Comparison of ENCODE assay signal across 22 cellular contexts in genomic region chr12:82057770-82058169, GRCh38.
DNase-seq lines count a peak whose midpoint lies in the region; ATAC-seq, FAIRE-seq and TF ChIP-seq lines count a peak whose summit lies in the region.
"Had no signal": no experiment of that assay in that cellular context is flagged by ENCODE, and none has a peak within 500 bp of the region (broad histone marks: within the 10 kb centered on the region; RNA-seq: fewer than 3 reads in every experiment).

No MANE protein-coding gene starts in this region.

- TF ChIP-seq POLR2A in right lobe of liver (IDR thresholded peaks at IDR 0.05): no peak
- TF ChIP-seq POLR2A in HepG2 (IDR thresholded peaks at IDR 0.05; ENCODE audit: insufficient read depth in 1 of 2, low read depth in 2 of 2, low read length in 2 of 2): no peak
- TF ChIP-seq POLR2A in suprapubic skin (IDR thresholded peaks at IDR 0.05): no peak

- BruUV-seq in HepG2 (replicated peaks; lab: Mats Ljungman, UMichigan): no TSS peak

- no peaks in the 10 kb centered on the region for H3K79me2 ChIP-seq in HepG2 (ENCODE audit: insufficient read depth, low read length)

- H3K4me3 ChIP-seq in right lobe of liver: no peak overlapping the region
- no peak overlapping the region for H3K4me3 ChIP-seq in HepG2 (replicated peaks in 1 of 3; ENCODE audit: insufficient read depth in 1 of 3, low read depth in 2 of 3, low read length in 3 of 3)
- H3K4me3 ChIP-seq in suprapubic skin: no peak overlapping the region
- H3K4me3 ChIP-seq: esophagus muscularis mucosa, tibial nerve had no signal

- H2AFZ ChIP-seq in HepG2 (ENCODE audit: low read length): no peak overlapping the region

- no peak overlapping the region for H3K9ac ChIP-seq in HepG2 (ENCODE audit: insufficient read depth, low read depth, low read length)

- no peak for TF ChIP-seq EP300 in HepG2 (IDR thresholded peaks at IDR 0.05; ENCODE audit: low read depth in 2 of 2, low read length in 2 of 2)
- TF ChIP-seq EP300 in HepG2 (CRISPR knock-in tag; IDR thresholded peaks at IDR 0.05; ENCODE audit: borderline replicate concordance): no peak
- TF ChIP-seq EP300 in suprapubic skin (IDR thresholded peaks at IDR 0.05): no peak

- no peaks in the 10 kb centered on the region for H3K36me3 ChIP-seq in right lobe of liver
- no peaks in the 10 kb centered on the region for H3K36me3 ChIP-seq in HepG2 (replicated peaks in 1 of 2; ENCODE audit: control insufficient read depth in 1 of 2, insufficient read depth in 2 of 2, low read length in 2 of 2)
- H3K36me3 ChIP-seq in suprapubic skin: no peaks in the 10 kb centered on the region
- H3K36me3 ChIP-seq: esophagus muscularis mucosa, tibial nerve had no signal

- 19% methylated on average over 2 of the region's 2 CpGs for WGBS in right lobe of liver (ENCODE audit: insufficient coverage, low coverage, low lambda C conversion rate, missing lambda C conversion rate)
- WGBS in HepG2 (ENCODE audit: low lambda C conversion rate): 3% methylated on average over 2 of the region's 2 CpGs
- WGBS in suprapubic skin: 55% methylated on average over 2 of the region's 2 CpGs

- no peak overlapping the region for H3K4me2 ChIP-seq in HepG2 (ENCODE audit: low read depth, low read length)

- H3K36me3 Mint-ChIP-seq in activated T-cell treated with anti-CD3 and anti-CD28 coated beads, Interleukin-2, amount 50 U/mL, for 4 hours (ENCODE audit: insufficient read depth): no peaks in the 10 kb centered on the region
- H3K36me3 Mint-ChIP-seq: activated naive CD8-positive, alpha-beta T cell; CD14-positive monocyte; immature natural killer cell; stimulated activated naive B cell treated with anti-CD40 and anti-IgM and Interleukin-4, amounts not matched to agents 10 μg/mL and 1 μg/mL and 100 μg/mL, for 72 hours; WTC11 had no signal

- peak; percentile 28 to 72 (median 33) for ATAC-seq in right lobe of liver
- no peak for ATAC-seq in HepG2
- no peak for ATAC-seq in activated T-cell treated with anti-CD3 and anti-CD28 coated beads, Interleukin-2, amount 50 U/mL, for 4 hours
- ATAC-seq: activated CD8-positive, alpha-beta T cell treated with anti-CD3 and anti-CD28 coated beads for 36 hours; stimulated activated naive B cell treated with anti-CD40 and anti-IgM and Interleukin-4, amounts not matched to agents 10 μg/mL and 1 μg/mL and 100 μg/mL, for 72 hours; T-helper 17 cell; WTC11 had no signal

- no peaks in the 10 kb centered on the region for H3K4me1 Mint-ChIP-seq in activated T-cell treated with anti-CD3 and anti-CD28 coated beads, Interleukin-2, amount 50 U/mL, for 4 hours (ENCODE audit: low read depth)
- H3K4me1 Mint-ChIP-seq: CD14-positive monocyte; immature natural killer cell; nephron progenitor cell; stimulated activated naive B cell treated with anti-CD40 and anti-IgM and Interleukin-4, amounts not matched to agents 10 μg/mL and 1 μg/mL and 100 μg/mL, for 72 hours; T-helper 17 cell; WTC11 had no signal

- TF ChIP-seq RAD21 in HepG2 (CRISPR knock-in tag; IDR thresholded peaks at IDR 0.05): no peak

- TF ChIP-seq CTCF in right lobe of liver (IDR thresholded peaks at IDR 0.05) (no peak), HepG2 (CRISPR knock-in tag; IDR thresholded peaks at IDR 0.05) (no peak), suprapubic skin (IDR thresholded peaks at IDR 0.05) (no peak)

- CTCF ChIA-PET in HepG2 (lab: Yijun Ruan, JAX; ENCODE audit: low intra/inter-chr PET ratio, low total read pairs): no interaction called here

- DNase-seq in right lobe of liver (no peak), HepG2 (ENCODE audit: low spot score) (no peak), UCSD-AML1 (lab: John Stamatoyannopoulos, UW; ENCODE audit: unreplicated experiment) (peak; percentile 1), iris pigment epithelial cell (ENCODE audit: low read depth) (peak; percentile 3), activated gamma-delta T cell treated with Interleukin-2 at 50 U/mL for 16 hours (no peak), suprapubic skin (ENCODE audit: low spot score in 2 of 2) (no peak), SW 1271 (lab: John Stamatoyannopoulos, UW) (no peak)
- DNase-seq in activated T-cell treated with anti-CD3 and anti-CD28 coated beads, Interleukin-2, amount 50 U/mL, for 4 hours: no peak
- DNase-seq: activated CD8-positive, alpha-beta T cell treated with anti-CD3 and anti-CD28 coated beads for 36 hours; activated T-cell treated with anti-CD3 and anti-CD28 coated beads, Interleukin-2, amount 50 U/mL, for 48 hours; immature natural killer cell; NCI-H1694; NCI-H446 treated with DMSO at 0.1 percent for 48 hours; nephron progenitor cell; SIG-M5; stimulated activated naive B cell treated with anti-CD40 and anti-IgM and Interleukin-4, amounts not matched to agents 10 μg/mL and 1 μg/mL and 100 μg/mL, for 72 hours; T-helper 17 cell had no signal

- no peaks in the 10 kb centered on the region for H3K9me3 Mint-ChIP-seq in activated T-cell treated with anti-CD3 and anti-CD28 coated beads, Interleukin-2, amount 50 U/mL, for 4 hours
- H3K9me3 Mint-ChIP-seq: activated CD8-positive, alpha-beta T cell treated with anti-CD3 and anti-CD28 coated beads for 36 hours; nephron progenitor cell; WTC11 had no signal

- H4K20me1 ChIP-seq in HepG2 (ENCODE audit: insufficient read depth, low read length): no peaks in the 10 kb centered on the region

- intact Hi-C loops in right lobe of liver (cut with DNase I): no loop called here
- intact Hi-C loops in HepG2 (cut with micrococcal nuclease; ENCODE audit: unreplicated experiment): no loop called here

- H3K27ac ChIP-seq in right lobe of liver (no peak overlapping the region), HepG2 (ENCODE audit: extremely low read length, insufficient read depth, low read length) (no peak overlapping the region), suprapubic skin (no peak overlapping the region)
- H3K27ac ChIP-seq: esophagus muscularis mucosa, tibial nerve had no signal

- H3K4me1 ChIP-seq in right lobe of liver: no peaks in the 10 kb centered on the region
- no peaks in the 10 kb centered on the region for H3K4me1 ChIP-seq in HepG2 (ENCODE audit: insufficient read depth, low read length)
- H3K4me1 ChIP-seq in suprapubic skin: no peaks in the 10 kb centered on the region
- H3K4me1 ChIP-seq: esophagus muscularis mucosa, tibial nerve had no signal

- H3K27me3 ChIP-seq in right lobe of liver (no peaks in the 10 kb centered on the region), HepG2 (ENCODE audit: control insufficient read depth in 1 of 2, insufficient read depth in 2 of 2, low read length in 2 of 2) (no peaks in the 10 kb centered on the region), suprapubic skin (no peaks in the 10 kb centered on the region)
- H3K27me3 ChIP-seq: esophagus muscularis mucosa, tibial nerve had no signal

- H3K9me3 ChIP-seq in right lobe of liver: no peaks in the 10 kb centered on the region
- peaks cover 29% of the 10 kb centered on the region for H3K9me3 ChIP-seq in HepG2 (ENCODE audit: low read length)
- H3K9me3 ChIP-seq in suprapubic skin: no peaks in the 10 kb centered on the region
- H3K9me3 ChIP-seq: esophagus muscularis mucosa, tibial nerve had no signal

- H3K4me3 Mint-ChIP-seq in activated T-cell treated with anti-CD3 and anti-CD28 coated beads, Interleukin-2, amount 50 U/mL, for 4 hours: no peak overlapping the region
- H3K4me3 Mint-ChIP-seq: activated CD8-positive, alpha-beta T cell treated with anti-CD3 and anti-CD28 coated beads for 36 hours; activated naive CD8-positive, alpha-beta T cell; CD14-positive monocyte; immature natural killer cell; nephron progenitor cell; stimulated activated naive B cell treated with anti-CD40 and anti-IgM and Interleukin-4, amounts not matched to agents 10 μg/mL and 1 μg/mL and 100 μg/mL, for 72 hours; T-helper 17 cell; WTC11 had no signal

- in situ Hi-C loops in HepG2 (cut with HindIII; ENCODE audit: extremely low pct_ligation_motif_present, low pct_unique_long_range_greater_than_20kb): no loop called here

- FAIRE-seq in HepG2 (lab: Jason Lieb, UNC): no peak

- H3K27me3 Mint-ChIP-seq in activated T-cell treated with anti-CD3 and anti-CD28 coated beads, Interleukin-2, amount 50 U/mL, for 4 hours (ENCODE audit: low read depth): peaks cover 2% of the 10 kb centered on the region
- H3K27me3 Mint-ChIP-seq: activated CD8-positive, alpha-beta T cell treated with anti-CD3 and anti-CD28 coated beads for 36 hours; activated naive CD8-positive, alpha-beta T cell; stimulated activated naive B cell treated with anti-CD40 and anti-IgM and Interleukin-4, amounts not matched to agents 10 μg/mL and 1 μg/mL and 100 μg/mL, for 72 hours; T-helper 17 cell had no signal

- POLR2A ChIA-PET in HepG2 (lab: Yijun Ruan, JAX): no interaction called here

TF ChIP-seq in HepG2, 621 proteins besides CTCF, POLR2A, EP300 and RAD21 (continues in another document):
- no peak for TF ChIP-seq HMGXB4 (CRISPR knock-in tag; IDR thresholded peaks at IDR 0.05; ENCODE audit: borderline replicate concordance in 1 of 2, low read depth in 1 of 2)
- no peak for TF ChIP-seq ZMAT5 (CRISPR knock-in tag; IDR thresholded peaks at IDR 0.05; ENCODE audit: borderline replicate concordance, low read depth)
- no peak for TF ChIP-seq MED8 (CRISPR knock-in tag; IDR thresholded peaks at IDR 0.05; ENCODE audit: insufficient replicate concordance)
- no peak for TF ChIP-seq SPEN (CRISPR knock-in tag; IDR thresholded peaks at IDR 0.05; ENCODE audit: low read depth)
- no peak for TF ChIP-seq PAX8 (CRISPR knock-in tag; IDR thresholded peaks at IDR 0.05; ENCODE audit: borderline replicate concordance)

Comparison
In these comparisons a context has a peak if more than half of its experiments do, and no peak if none do; other contexts are left out.
1. ATAC-seq: peak in right lobe of liver (4 of 4); none in HepG2 (single experiment) and activated T-cell treated with anti-CD3 and anti-CD28 coated beads, Interleukin-2, amount 50 U/mL, for 4 hours (0 of 2).
2. DNase-seq: peak in UCSD-AML1 (single experiment) and iris pigment epithelial cell (single experiment); none in right lobe of liver (0 of 3), HepG2 (single experiment), activated T-cell treated with anti-CD3 and anti-CD28 coated beads, Interleukin-2, amount 50 U/mL, for 4 hours (single experiment), activated gamma-delta T cell treated with Interleukin-2 at 50 U/mL for 16 hours (single experiment), suprapubic skin (0 of 2) and SW 1271 (0 of 2).